In the genomic region with DNA sequence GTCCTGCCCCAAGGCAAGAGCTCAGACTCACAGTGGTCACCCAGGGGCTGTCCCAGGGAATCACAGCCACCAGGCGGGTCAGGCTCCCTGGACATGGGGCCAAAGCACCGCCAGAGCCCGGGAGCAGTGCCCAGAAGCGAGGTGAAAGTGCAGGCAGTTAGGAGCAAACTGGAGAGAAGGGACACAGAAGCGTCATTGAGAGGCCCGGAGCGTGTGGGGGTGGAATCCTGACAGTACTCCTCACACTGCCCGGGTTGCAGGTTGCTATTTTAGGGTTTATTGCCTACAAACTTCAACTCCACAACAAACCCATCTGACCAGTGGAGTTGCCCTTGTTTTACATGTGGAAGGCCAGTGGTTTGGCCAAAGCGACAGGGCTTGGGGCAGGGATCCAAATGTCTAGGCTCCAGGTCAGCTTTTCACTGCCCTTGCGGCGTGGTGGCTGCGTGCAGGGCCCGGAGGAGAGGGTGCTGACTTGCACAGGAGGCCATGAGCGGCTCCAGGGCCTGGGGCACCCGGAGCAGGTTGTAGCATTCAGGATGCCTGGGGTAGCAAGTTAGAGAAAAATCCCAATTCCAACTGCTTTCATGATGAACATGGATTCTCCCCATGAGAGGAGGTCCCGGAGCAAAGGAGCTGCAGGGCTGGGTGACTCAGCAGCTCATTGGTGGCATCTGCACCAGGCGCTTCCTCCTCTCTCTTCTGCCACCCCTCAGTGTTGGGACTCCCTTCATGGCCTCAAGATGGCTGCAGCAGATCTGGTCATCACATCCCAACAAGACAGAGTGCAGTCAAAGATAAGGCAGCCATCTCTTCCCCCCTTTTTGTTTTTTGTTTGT, we compare ENCODE assay signal across 1 cellular context.
TF ChIP-seq lines count a peak whose summit lies in the region.

No MANE protein-coding gene starts in this region.

TF ChIP-seq in H1, 55 proteins besides CTCF, POLR2A, EP300 and RAD21 (continued from another document):
- TF ChIP-seq TCF12 (IDR thresholded peaks at IDR 0.05; ENCODE audit: low read depth, low read length) (no peak), RBBP5 (IDR thresholded peaks at IDR 0.05; ENCODE audit: borderline replicate concordance, low read depth, low read length) (no peak), RNF2 (IDR thresholded peaks at IDR 0.05; ENCODE audit: borderline replicate concordance, low read depth, low read length, missing control alignments, poor library complexity, severe bottlenecking) (no peak), BCL11A (IDR thresholded peaks at IDR 0.05; ENCODE audit: low read depth in 2 of 2, low read length in 2 of 2) (no peak)
